21 cellular contexts compared by ENCODE assay signal in the genomic region with DNA sequence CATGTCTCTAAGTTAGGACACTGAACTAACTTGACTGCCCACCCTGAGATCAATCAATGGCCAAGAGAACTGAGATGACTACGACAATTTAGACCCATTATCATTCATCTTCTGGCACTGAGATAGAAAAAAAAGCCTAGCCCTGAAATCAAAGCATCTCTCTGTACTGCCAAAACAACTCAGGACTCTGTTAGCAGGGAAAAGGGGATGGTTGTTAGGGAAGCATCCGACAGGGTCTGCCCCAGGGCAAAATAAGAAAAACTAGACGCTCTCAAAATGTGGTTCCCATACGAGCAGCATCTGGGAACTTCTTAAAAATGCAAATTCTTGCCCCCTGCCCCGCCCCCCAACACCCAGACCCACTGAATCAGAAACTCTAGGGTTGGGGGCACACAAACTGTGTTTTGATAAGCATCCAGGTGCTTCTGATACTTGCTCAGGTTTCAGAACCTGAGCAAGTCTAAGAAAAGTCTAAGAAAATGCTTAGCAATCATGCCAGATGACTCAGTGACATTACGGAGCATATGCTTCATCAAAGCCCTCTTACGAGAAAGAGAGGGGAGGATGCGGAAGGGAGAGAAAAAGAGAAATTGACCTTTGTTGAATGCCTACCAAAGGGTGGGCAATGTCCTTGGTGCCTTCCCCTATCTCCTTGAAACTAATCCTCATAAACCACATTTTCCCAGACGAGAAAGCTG.
DNase-seq lines count a peak whose midpoint lies in the region; ATAC-seq and TF ChIP-seq lines count a peak whose summit lies in the region.
"Had no signal": no experiment of that assay in that cellular context is flagged by ENCODE, and none has a peak within 500 bp of the region (broad histone marks: within the 10 kb centered on the region; RNA-seq: fewer than 3 reads in every experiment).

No MANE protein-coding gene starts in this region.

- TF ChIP-seq CTCF in foreskin keratinocyte (conservative IDR thresholded peaks at IDR 0.05) = no peak
- TF ChIP-seq CTCF in CD4-positive, alpha-beta T cell (IDR thresholded peaks at IDR 0.05) = no peak
- no peak for TF ChIP-seq CTCF in Caco-2 (IDR thresholded peaks at IDR 0.05; ENCODE audit: insufficient read depth in 1 of 2, low read depth in 1 of 2, low read length in 1 of 2, severe bottlenecking in 1 of 2, unreplicated experiment in 1 of 2)

- H3K27ac ChIP-seq in SK-N-MC (no peak overlapping the region), foreskin keratinocyte (peak overlapping the region; percentile 62)
- H3K27ac ChIP-seq in CD4-positive, alpha-beta T cell (ENCODE audit: low read depth, low read length) = no peak overlapping the region
- H3K27ac ChIP-seq: BLaER1, dorsolateral prefrontal cortex, esophagus squamous epithelium, heart right ventricle, right lobe of liver, tibial artery had no signal

- intact Hi-C loops in CD4-positive, alpha-beta T cell (cut with DNase I, micrococcal nuclease) = no loop called here
- intact Hi-C loops in Caco-2 (cut with micrococcal nuclease; ENCODE audit: unreplicated experiment) = no loop called here

- H3K9me3 ChIP-seq in SK-N-MC (ENCODE audit: low read depth, low read length) (no peaks in the 10 kb centered on the region), Caco-2 (no peaks in the 10 kb centered on the region)
- no peaks in the 10 kb centered on the region for H3K9me3 ChIP-seq in CD4-positive, alpha-beta T cell (ENCODE audit: control insufficient read depth, low read length)
- H3K9me3 ChIP-seq: BLaER1, esophagus squamous epithelium, heart right ventricle, right lobe of liver, tibial artery had no signal

- no peak overlapping the region for H3K4me3 ChIP-seq in SK-N-MC
- no peak overlapping the region for H3K4me3 ChIP-seq in Caco-2 (ENCODE audit: low read depth, low read length)
- H3K4me3 ChIP-seq: BLaER1, dorsolateral prefrontal cortex, esophagus squamous epithelium, heart right ventricle, right lobe of liver, tibial artery had no signal

- H3K36me3 ChIP-seq in SK-N-MC (ENCODE audit: insufficient read depth, low read length) (no peaks in the 10 kb centered on the region), Caco-2 (ENCODE audit: control insufficient read depth, insufficient read depth, low read length) (no peaks in the 10 kb centered on the region)
- H3K36me3 ChIP-seq: BLaER1, esophagus squamous epithelium, heart right ventricle, right lobe of liver, tibial artery had no signal

- CTCF ChIA-PET in CD4-positive, alpha-beta T cell (lab: Charles Lee) = no interaction called here
- CTCF ChIA-PET in Caco-2 (lab: Charles Lee) = no interaction called here

- H3K4me1 ChIP-seq in foreskin keratinocyte = peaks cover 11% of the 10 kb centered on the region
- no peaks in the 10 kb centered on the region for H3K4me1 ChIP-seq in Caco-2
- H3K4me1 ChIP-seq: BLaER1, right lobe of liver, tibial artery had no signal

- H3K36me3 Mint-ChIP-seq in CD4-positive, alpha-beta T cell (ENCODE audit: low read depth) = no peaks in the 10 kb centered on the region
- no peaks in the 10 kb centered on the region for H3K36me3 Mint-ChIP-seq in Caco-2 (ENCODE audit: insufficient read depth, unreplicated experiment)
- H3K36me3 Mint-ChIP-seq: mesothelial cell of epicardium had no signal

- H3K4me1 Mint-ChIP-seq in CD4-positive, alpha-beta T cell (ENCODE audit: low read depth) = no peaks in the 10 kb centered on the region
- H3K4me1 Mint-ChIP-seq in Caco-2 (ENCODE audit: low read depth, unreplicated experiment) = peaks cover 7% of the 10 kb centered on the region

- peak; percentile 53 for ATAC-seq in GM18867 (IDR thresholded peaks at IDR 0.05; ENCODE audit: unreplicated experiment)
- peak; percentile 63 for ATAC-seq in foreskin keratinocyte
- ATAC-seq in CD4-positive, alpha-beta T cell (ENCODE audit: poor library complexity) = no peak
- ATAC-seq: right lobe of liver, T-helper 17 cell had no signal

- no peak overlapping the region for H3K9ac ChIP-seq in SK-N-MC (ENCODE audit: insufficient read length)
- H3K9ac ChIP-seq: BLaER1 had no signal

- POLR2A ChIA-PET in CD4-positive, alpha-beta T cell (lab: Charles Lee) = interaction anchor here (0.6 kb wide), 1 partner anchor 503 kb away, joined by 3 read pairs; no protein-coding TSS in a partner anchor
- POLR2A ChIA-PET in Caco-2 (lab: Charles Lee) = no interaction called here

- no peaks in the 10 kb centered on the region for H3K9me3 Mint-ChIP-seq in CD4-positive, alpha-beta T cell
- no peaks in the 10 kb centered on the region for H3K9me3 Mint-ChIP-seq in Caco-2 (ENCODE audit: unreplicated experiment)
- H3K9me3 Mint-ChIP-seq: mesothelial cell of epicardium had no signal

- H3K27ac Mint-ChIP-seq in CD4-positive, alpha-beta T cell = no peak overlapping the region
- H3K27ac Mint-ChIP-seq in Caco-2 (ENCODE audit: unreplicated experiment) = no peak overlapping the region
- H3K27ac Mint-ChIP-seq: mesothelial cell of epicardium, T-helper 17 cell had no signal

- DNase-seq in COLO829 (ENCODE audit: low spot score) = peak; percentile 97
- peak; percentile 68 for DNase-seq in SK-N-MC (ENCODE audit: low read depth, low spot score)
- peak in 1 of 2 donors; percentile 58 for DNase-seq in foreskin keratinocyte
- DNase-seq in NCI-H2029 (lab: John Stamatoyannopoulos, UW) = no peak
- DNase-seq in A172 (ENCODE audit: low spot score) = no peak
- DNase-seq in CD4-positive, alpha-beta T cell = no peak
- DNase-seq in Caco-2 = no peak
- DNase-seq: activated gamma-delta T cell treated with Interleukin-2 at 50 U/mL for 16 hours; DMS53; dorsolateral prefrontal cortex; esophagus squamous epithelium; heart right ventricle; kidney glomerular epithelial cell; NCI-H2029 treated with DMSO at 0.1 percent for 48 hours; right lobe of liver; stimulated activated CD8-positive, alpha-beta memory T cell treated with anti-CD3 and anti-CD28 coated beads, Interleukin-4, amount 100 ng/mL, for 48 hours; T-helper 17 cell; tibial artery had no signal

- H3K27me3 ChIP-seq in foreskin keratinocyte (no peaks in the 10 kb centered on the region), Caco-2 (replicated peaks; ENCODE audit: control insufficient read depth, insufficient read depth, low read length) (no peaks in the 10 kb centered on the region)
- H3K27me3 ChIP-seq in CD4-positive, alpha-beta T cell (ENCODE audit: control insufficient read depth, insufficient read depth, low read length) = peaks cover 34% of the 10 kb centered on the region
- H3K27me3 ChIP-seq: BLaER1, right lobe of liver had no signal

- H3K27me3 Mint-ChIP-seq in CD4-positive, alpha-beta T cell = peaks cover 66% of the 10 kb centered on the region
- no peaks in the 10 kb centered on the region for H3K27me3 Mint-ChIP-seq in Caco-2 (ENCODE audit: insufficient read depth, unreplicated experiment)

- no TSS peak for BruUV-seq in Caco-2 (replicated peaks; lab: Mats Ljungman, UMichigan)

- H3K4me3 Mint-ChIP-seq in CD4-positive, alpha-beta T cell = no peak overlapping the region
- no peak overlapping the region for H3K4me3 Mint-ChIP-seq in Caco-2 (ENCODE audit: unreplicated experiment)
- H3K4me3 Mint-ChIP-seq: mesothelial cell of epicardium, T-helper 17 cell had no signal

Comparison
In these comparisons a context has a peak if more than half of its experiments do, and no peak if none do; other contexts are left out.
1. DNase-seq: peak in COLO829 (single experiment) and SK-N-MC (single experiment); none in NCI-H2029 (single experiment), A172 (single experiment), CD4-positive, alpha-beta T cell (0 of 10) and Caco-2 (0 of 2).